ENCODE assay signal across 34 cellular contexts in genomic region chr17:41448506-41448905, GRCh38. TPM values are rescaled to one million over a fixed set of nuclear protein-coding genes. Genes with fewer than 3 reads are reported as not detected.
"Had no signal": no experiment of that assay in that cellular context is flagged by ENCODE, and none has a peak within 500 bp of the region (broad histone marks: within the 10 kb centered on the region; RNA-seq: fewer than 3 reads in every experiment).

No MANE protein-coding gene starts in this region.

- H3K27me3 Mint-ChIP-seq: stimulated activated naive CD8-positive, alpha-beta T cell treated with anti-CD3 and anti-CD28 coated beads, Interleukin-15, Interleukin-2, amounts not matched to agents 100 ng/mL and 50 ng/mL, for 24 hours had no signal

- H3K4me1 Mint-ChIP-seq: activated B cell treated with CpG ODN at 0.5 μM for 24 hours; activated CD4-positive, alpha-beta T cell treated with anti-CD3 and anti-CD28 coated beads for 36 hours; activated naive CD8-positive, alpha-beta T cell treated with anti-CD3 and anti-CD28 coated beads for 36 hours; endodermal cell; memory B cell; neural crest cell had no signal

- H3K36me3 ChIP-seq: adrenal gland, brain microvascular endothelial cell, heart right ventricle, right atrium auricular region, thoracic aorta, uterus had no signal

- H3K9me3 ChIP-seq: adrenal gland, thoracic aorta, uterus had no signal

- H3K27ac Mint-ChIP-seq: activated B cell treated with CpG ODN at 0.5 μM for 24 hours; activated CD4-positive, alpha-beta T cell treated with anti-CD3 and anti-CD28 coated beads for 36 hours; activated naive CD8-positive, alpha-beta T cell treated with anti-CD3 and anti-CD28 coated beads for 36 hours; activated T-cell treated with anti-CD3 and anti-CD28 coated beads, Interleukin-2, amount 50 U/mL, for 72 hours; dendritic cell treated with granulocyte-macrophage colony-stimulating factor and Interleukin-4, amounts not matched to agents 40 ng/mL and 50 ng/mL, for 4 days; endodermal cell; memory B cell; stimulated activated naive CD8-positive, alpha-beta T cell treated with anti-CD3 and anti-CD28 coated beads, Interleukin-15, Interleukin-2, amounts not matched to agents 100 ng/mL and 50 ng/mL, for 24 hours; T-cell; T-helper 2 cell treated with Interferon-gamma antibody and Interleukin-4, amounts not matched to agents 5 μg/mL and 100 μg/mL, for 36 hours had no signal

- H3K27ac ChIP-seq: adrenal gland, brain microvascular endothelial cell, heart right ventricle, right atrium auricular region, thoracic aorta, uterus had no signal

- H3K36me3 Mint-ChIP-seq: activated naive CD8-positive, alpha-beta T cell treated with anti-CD3 and anti-CD28 coated beads for 36 hours; memory B cell; naive thymus-derived CD8-positive, alpha-beta T cell; T-cell had no signal

- H3K4me3 ChIP-seq: adrenal gland, heart right ventricle, right atrium auricular region, thoracic aorta, uterus had no signal

- H3K4me1 ChIP-seq: heart right ventricle, right atrium auricular region, uterus had no signal

- DNase-seq: activated B cell treated with CpG ODN at 0.5 μM for 24 hours; activated CD4-positive, alpha-beta T cell treated with anti-CD3 and anti-CD28 coated beads for 36 hours; activated naive CD4-positive, alpha-beta T cell; activated naive CD8-positive, alpha-beta T cell treated with anti-CD3 and anti-CD28 coated beads for 36 hours; activated T-cell treated with anti-CD3 and anti-CD28 coated beads for 4 hours; activated T-cell treated with anti-CD3 and anti-CD28 coated beads, Interleukin-2, amount 50 U/mL, for 72 hours; brain microvascular endothelial cell; caudate nucleus; endodermal cell; foreskin melanocyte; heart right ventricle; midbrain; naive thymus-derived CD8-positive, alpha-beta T cell; stimulated activated CD4-positive, alpha-beta T cell treated with anti-CD3 and anti-CD28 coated beads, Interleukin-12 subunit alpha, Interleukin-12 subunit beta, amount 100 ng/mL, for 4 hours; stimulated activated CD4-positive, alpha-beta T cell treated with anti-CD3 and anti-CD28 coated beads, Interleukin-4, amount 100 ng/mL, for 1 hour; T-cell; trophoblast cell; uterus had no signal

- ATAC-seq: activated CD4-positive, alpha-beta T cell treated with anti-CD3 and anti-CD28 coated beads for 36 hours; activated T-cell treated with anti-CD3 and anti-CD28 coated beads, Interleukin-2, amount 50 U/mL, for 72 hours; esophagus mucosa; naive thymus-derived CD8-positive, alpha-beta T cell; T-cell had no signal

- H3K9me3 Mint-ChIP-seq: activated B cell treated with CpG ODN at 0.5 μM for 24 hours; activated naive CD8-positive, alpha-beta T cell treated with anti-CD3 and anti-CD28 coated beads for 36 hours; dendritic cell treated with granulocyte-macrophage colony-stimulating factor and Interleukin-4, amounts not matched to agents 40 ng/mL and 50 ng/mL, for 4 days; memory B cell; naive thymus-derived CD8-positive, alpha-beta T cell; stimulated activated naive CD8-positive, alpha-beta T cell treated with anti-CD3 and anti-CD28 coated beads, Interleukin-15, Interleukin-2, amounts not matched to agents 100 ng/mL and 50 ng/mL, for 24 hours; T-cell; T-helper 2 cell treated with Interferon-gamma antibody and Interleukin-4, amounts not matched to agents 5 μg/mL and 100 μg/mL, for 36 hours had no signal

- H3K4me3 Mint-ChIP-seq: activated B cell treated with CpG ODN at 0.5 μM for 24 hours; activated CD4-positive, alpha-beta T cell treated with anti-CD3 and anti-CD28 coated beads for 36 hours; activated naive CD8-positive, alpha-beta T cell treated with anti-CD3 and anti-CD28 coated beads for 36 hours; activated T-cell treated with anti-CD3 and anti-CD28 coated beads, Interleukin-2, amount 50 U/mL, for 72 hours; dendritic cell treated with granulocyte-macrophage colony-stimulating factor and Interleukin-4, amounts not matched to agents 40 ng/mL and 50 ng/mL, for 4 days; endodermal cell; memory B cell; naive thymus-derived CD8-positive, alpha-beta T cell; neural crest cell; stimulated activated naive CD8-positive, alpha-beta T cell treated with anti-CD3 and anti-CD28 coated beads, Interleukin-15, Interleukin-2, amounts not matched to agents 100 ng/mL and 50 ng/mL, for 24 hours; T-cell; T-helper 2 cell treated with Interferon-gamma antibody and Interleukin-4, amounts not matched to agents 5 μg/mL and 100 μg/mL, for 36 hours had no signal

- H3K27me3 ChIP-seq: adrenal gland, brain microvascular endothelial cell, uterus had no signal

RNA-seq across cellular contexts. Expression of gene KRT38, which starts 7.7 kb away (rescaled TPM):
- total RNA-seq: activated B cell treated with CpG ODN at 0.5 μM for 24 hours; activated CD4-positive, alpha-beta T cell treated with anti-CD3 and anti-CD28 coated beads for 36 hours; activated naive CD8-positive, alpha-beta T cell treated with anti-CD3 and anti-CD28 coated beads for 36 hours; activated T-cell treated with anti-CD3 and anti-CD28 coated beads, Interleukin-2, amount 50 U/mL, for 72 hours; adrenal gland; astrocyte; endodermal cell; esophagus mucosa; glomerular endothelial cell; heart right ventricle; naive thymus-derived CD8-positive, alpha-beta T cell; neural crest cell; omental fat pad; pulmonary artery endothelial cell; right atrium auricular region; skeletal muscle tissue; subcutaneous adipose tissue; T-cell; thoracic aorta; uterus had no signal
- polyA plus RNA-seq: adrenal gland; heart right ventricle; naive thymus-derived CD8-positive, alpha-beta T cell had no signal

RNA-seq across cellular contexts. Expression of gene KRT32, which starts 18.7 kb away (rescaled TPM):
- total RNA-seq: activated B cell treated with CpG ODN at 0.5 μM for 24 hours; activated CD4-positive, alpha-beta T cell treated with anti-CD3 and anti-CD28 coated beads for 36 hours; activated naive CD8-positive, alpha-beta T cell treated with anti-CD3 and anti-CD28 coated beads for 36 hours; activated T-cell treated with anti-CD3 and anti-CD28 coated beads, Interleukin-2, amount 50 U/mL, for 72 hours; adrenal gland; astrocyte; endodermal cell; glomerular endothelial cell; naive thymus-derived CD8-positive, alpha-beta T cell; neural crest cell; omental fat pad; pulmonary artery endothelial cell; right atrium auricular region; skeletal muscle tissue; subcutaneous adipose tissue; T-cell; thoracic aorta; uterus had no signal
- polyA plus RNA-seq: adrenal gland; naive thymus-derived CD8-positive, alpha-beta T cell had no signal

RNA-seq across cellular contexts. Expression of gene KRT37, which starts 24.1 kb away (rescaled TPM):
- total RNA-seq: activated B cell treated with CpG ODN at 0.5 μM for 24 hours; activated CD4-positive, alpha-beta T cell treated with anti-CD3 and anti-CD28 coated beads for 36 hours; activated naive CD8-positive, alpha-beta T cell treated with anti-CD3 and anti-CD28 coated beads for 36 hours; activated T-cell treated with anti-CD3 and anti-CD28 coated beads, Interleukin-2, amount 50 U/mL, for 72 hours; adrenal gland; astrocyte; endodermal cell; esophagus mucosa; glomerular endothelial cell; heart right ventricle; lower leg skin; naive thymus-derived CD8-positive, alpha-beta T cell; neural crest cell; omental fat pad; pulmonary artery endothelial cell; right atrium auricular region; skeletal muscle tissue; subcutaneous adipose tissue; T-cell; thoracic aorta; uterus had no signal
- polyA plus RNA-seq: adrenal gland; heart right ventricle; naive thymus-derived CD8-positive, alpha-beta T cell had no signal

RNA-seq across cellular contexts. Expression of gene KRT35, which starts 32.4 kb away (rescaled TPM):
- total RNA-seq: activated B cell treated with CpG ODN at 0.5 μM for 24 hours; activated CD4-positive, alpha-beta T cell treated with anti-CD3 and anti-CD28 coated beads for 36 hours; activated naive CD8-positive, alpha-beta T cell treated with anti-CD3 and anti-CD28 coated beads for 36 hours; activated T-cell treated with anti-CD3 and anti-CD28 coated beads, Interleukin-2, amount 50 U/mL, for 72 hours; adrenal gland; astrocyte; endodermal cell; esophagus mucosa; glomerular endothelial cell; heart right ventricle; naive thymus-derived CD8-positive, alpha-beta T cell; neural crest cell; omental fat pad; pulmonary artery endothelial cell; right atrium auricular region; skeletal muscle tissue; subcutaneous adipose tissue; T-cell; thoracic aorta; uterus had no signal
- polyA plus RNA-seq: adrenal gland; heart right ventricle; naive thymus-derived CD8-positive, alpha-beta T cell had no signal

RNA-seq across cellular contexts. Expression of gene KRT36, which starts 41.2 kb away (rescaled TPM):
- total RNA-seq: activated B cell treated with CpG ODN at 0.5 μM for 24 hours; activated CD4-positive, alpha-beta T cell treated with anti-CD3 and anti-CD28 coated beads for 36 hours; activated naive CD8-positive, alpha-beta T cell treated with anti-CD3 and anti-CD28 coated beads for 36 hours; activated T-cell treated with anti-CD3 and anti-CD28 coated beads, Interleukin-2, amount 50 U/mL, for 72 hours; astrocyte; endodermal cell; esophagus mucosa; glomerular endothelial cell; heart right ventricle; naive thymus-derived CD8-positive, alpha-beta T cell; neural crest cell; omental fat pad; pulmonary artery endothelial cell; right atrium auricular region; skeletal muscle tissue; subcutaneous adipose tissue; T-cell; thoracic aorta; uterus had no signal
- polyA plus RNA-seq: adrenal gland; heart right ventricle; naive thymus-derived CD8-positive, alpha-beta T cell had no signal
